15 cellular contexts compared by ENCODE assay signal in the genomic region with DNA sequence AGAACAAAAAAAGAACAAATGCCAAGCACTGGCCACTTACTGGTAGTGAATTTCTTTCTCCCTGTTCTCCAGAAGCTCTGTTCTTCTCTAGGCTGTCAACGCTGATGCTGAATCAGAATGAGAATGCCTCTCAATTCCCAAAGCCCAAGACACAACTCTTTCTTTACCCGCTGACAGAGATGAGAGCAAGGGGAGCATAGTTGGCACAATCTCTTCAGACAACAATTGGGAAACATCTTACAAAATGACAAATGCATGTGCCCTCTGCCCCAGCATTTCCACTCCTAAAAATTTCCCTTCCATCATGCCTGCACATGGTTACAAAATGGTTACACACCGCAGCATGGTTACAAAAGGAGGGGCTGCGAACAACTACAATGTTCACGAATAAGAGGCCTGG.
"Had no signal": no experiment of that assay in that cellular context is flagged by ENCODE, and none has a peak within 500 bp of the region (broad histone marks: within the 10 kb centered on the region; RNA-seq: fewer than 3 reads in every experiment).

No MANE protein-coding gene starts in this region.

- H3K36me3 Mint-ChIP-seq: mesothelial cell of epicardium; stimulated activated effector memory CD8-positive, alpha-beta T cell treated with anti-CD3 and anti-CD28 coated beads, Interleukin-12 subunit alpha, Interleukin-12 subunit beta, amount 100 ng/mL, for 72 hours had no signal

- H3K4me3 ChIP-seq: coronary artery, heart left ventricle, lung, neural progenitor cell, pancreas, tibial nerve, vagina had no signal

- FAIRE-seq: endothelial cell of umbilical vein, frontal cortex, pancreas had no signal

- H3K36me3 ChIP-seq: heart left ventricle, neural progenitor cell, pancreas, tibial nerve, vagina had no signal

- H3K9me3 ChIP-seq: heart left ventricle, pancreas, tibial nerve, vagina had no signal

- H3K9me3 Mint-ChIP-seq: activated naive CD4-positive, alpha-beta T cell treated with anti-CD3 and anti-CD28 coated beads, Interleukin-2, amount 10 ng/mL, durations not matched to agents 7 days and 5 days; mesothelial cell of epicardium; stimulated activated effector memory CD8-positive, alpha-beta T cell treated with anti-CD3 and anti-CD28 coated beads, Interleukin-12 subunit alpha, Interleukin-12 subunit beta, amount 100 ng/mL, for 72 hours had no signal

- H3K4me2 ChIP-seq: neural progenitor cell had no signal

- DNase-seq: activated naive CD4-positive, alpha-beta T cell treated with anti-CD3 and anti-CD28 coated beads, Interleukin-2, amount 10 ng/mL, durations not matched to agents 7 days and 5 days; activated T-cell treated with anti-CD3 and anti-CD28 coated beads for 4 hours; central memory CD4-positive, alpha-beta T cell; effector CD4-positive, alpha-beta T cell; heart left ventricle; pancreas had no signal

- H3K27ac Mint-ChIP-seq: activated naive CD4-positive, alpha-beta T cell treated with anti-CD3 and anti-CD28 coated beads, Interleukin-2, amount 10 ng/mL, durations not matched to agents 7 days and 5 days; mesothelial cell of epicardium; neural progenitor cell; stimulated activated effector memory CD8-positive, alpha-beta T cell treated with anti-CD3 and anti-CD28 coated beads, Interleukin-12 subunit alpha, Interleukin-12 subunit beta, amount 100 ng/mL, for 72 hours had no signal

- H3K27me3 Mint-ChIP-seq: activated naive CD4-positive, alpha-beta T cell treated with anti-CD3 and anti-CD28 coated beads, Interleukin-2, amount 10 ng/mL, durations not matched to agents 7 days and 5 days had no signal

- H3K27ac ChIP-seq: coronary artery, heart left ventricle, neural progenitor cell, pancreas, tibial nerve, vagina had no signal

- H3K27me3 ChIP-seq: heart left ventricle, neural progenitor cell, pancreas, tibial nerve, vagina had no signal

- H3K9ac ChIP-seq: neural progenitor cell had no signal

- H3K4me3 Mint-ChIP-seq: activated naive CD4-positive, alpha-beta T cell treated with anti-CD3 and anti-CD28 coated beads, Interleukin-2, amount 10 ng/mL, durations not matched to agents 7 days and 5 days; mesothelial cell of epicardium; neural progenitor cell; stimulated activated effector memory CD8-positive, alpha-beta T cell treated with anti-CD3 and anti-CD28 coated beads, Interleukin-12 subunit alpha, Interleukin-12 subunit beta, amount 100 ng/mL, for 72 hours had no signal

- H2AFZ ChIP-seq: neural progenitor cell had no signal
